In the genomic region with DNA sequence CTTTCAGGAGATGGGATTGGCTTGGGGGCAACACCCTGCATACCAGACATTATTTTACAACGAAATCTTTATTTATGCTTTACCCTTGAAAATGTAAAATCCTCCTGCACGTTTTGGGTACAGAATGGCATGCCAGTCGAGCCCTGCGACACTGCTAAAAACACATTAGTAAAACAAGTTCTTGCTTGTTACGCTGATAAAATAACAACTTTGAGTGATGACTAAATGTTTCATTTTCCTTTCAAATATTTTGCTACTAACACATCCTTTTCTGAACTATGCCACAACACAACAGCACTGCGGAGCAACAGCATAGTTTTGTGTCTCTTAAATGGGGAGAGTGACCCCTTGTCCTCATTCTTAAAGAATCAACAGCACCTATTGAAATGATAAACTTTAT, we compare ENCODE assay signal across 24 cellular contexts.
"Had no signal": no experiment of that assay in that cellular context is flagged by ENCODE, and none has a peak within 500 bp of the region (broad histone marks: within the 10 kb centered on the region; RNA-seq: fewer than 3 reads in every experiment).

No MANE protein-coding gene starts in this region.

- H3K9me3 Mint-ChIP-seq: stimulated activated naive B cell treated with anti-CD40 and anti-IgM and Interleukin-4, amounts not matched to agents 10 μg/mL and 1 μg/mL and 100 μg/mL, for 72 hours had no signal

- H3K4me3 ChIP-seq: adrenal gland, ascending aorta, colonic mucosa, left lung, ovary, prostate gland, vagina had no signal

- H3K36me3 Mint-ChIP-seq: activated naive CD4-positive, alpha-beta T cell treated with anti-CD3 and anti-CD28 coated beads, Interleukin-2, amount 50 U/mL, for 72 hours; stimulated activated naive B cell treated with anti-CD40 and anti-IgM and Interleukin-4, amounts not matched to agents 10 μg/mL and 1 μg/mL and 100 μg/mL, for 72 hours had no signal

- H3K27ac Mint-ChIP-seq: activated naive CD4-positive, alpha-beta T cell treated with anti-CD3 and anti-CD28 coated beads, Interleukin-2, amount 50 U/mL, for 72 hours; activated T-cell treated with anti-CD3 and anti-CD28 coated beads, Interleukin-2, amount 50 U/mL, for 24 hours; activated T-helper 17 cell treated with anti-CD3 and anti-CD28 coated beads, Interleukin-2, amount 50 U/mL, for 72 hours; natural killer cell treated with Interleukin-12 subunit alpha and Interleukin-12 subunit beta and Interleukin-15 and Interleukin-18, amount 100 ng/mL, for 72 hours; stimulated activated naive B cell treated with anti-CD40 and anti-IgM and Interleukin-4, amounts not matched to agents 10 μg/mL and 1 μg/mL and 100 μg/mL, for 72 hours; T-helper 2 cell treated with Interferon-gamma antibody and Interleukin-4, amounts not matched to agents 5 μg/mL and 100 μg/mL, for 36 hours had no signal

- H3K9me3 ChIP-seq: adrenal gland, ascending aorta, colonic mucosa, left lung, ovary, prostate gland, vagina had no signal

- H3K27me3 Mint-ChIP-seq: activated T-cell treated with anti-CD3 and anti-CD28 coated beads, Interleukin-2, amount 50 U/mL, for 24 hours; activated T-helper 17 cell treated with anti-CD3 and anti-CD28 coated beads, Interleukin-2, amount 50 U/mL, for 72 hours; central memory CD8-positive, alpha-beta T cell; natural killer cell treated with Interleukin-12 subunit alpha and Interleukin-12 subunit beta and Interleukin-15 and Interleukin-18, amount 100 ng/mL, for 72 hours had no signal

- H3K4me3 Mint-ChIP-seq: activated T-cell treated with anti-CD3 and anti-CD28 coated beads, Interleukin-2, amount 50 U/mL, for 24 hours; activated T-helper 17 cell treated with anti-CD3 and anti-CD28 coated beads, Interleukin-2, amount 50 U/mL, for 72 hours; central memory CD8-positive, alpha-beta T cell; natural killer cell treated with Interleukin-12 subunit alpha and Interleukin-12 subunit beta and Interleukin-15 and Interleukin-18, amount 100 ng/mL, for 72 hours; stimulated activated naive B cell treated with anti-CD40 and anti-IgM and Interleukin-4, amounts not matched to agents 10 μg/mL and 1 μg/mL and 100 μg/mL, for 72 hours; T-helper 2 cell treated with Interferon-gamma antibody and Interleukin-4, amounts not matched to agents 5 μg/mL and 100 μg/mL, for 36 hours had no signal

- H3K27ac ChIP-seq: adrenal gland, ascending aorta, colonic mucosa, left lung, ovary, prostate gland, vagina, VCaP had no signal

- H3K4me1 Mint-ChIP-seq: activated T-helper 17 cell treated with anti-CD3 and anti-CD28 coated beads, Interleukin-2, amount 50 U/mL, for 72 hours; central memory CD8-positive, alpha-beta T cell had no signal

- H3K27me3 ChIP-seq: adrenal gland, ascending aorta, colonic mucosa, left lung, ovary, vagina had no signal

- H3K4me1 ChIP-seq: adrenal gland, ascending aorta, colonic mucosa, left lung, prostate gland, vagina had no signal

- H3K36me3 ChIP-seq: adrenal gland, ascending aorta, colonic mucosa, left lung, ovary, prostate gland, vagina had no signal

- ATAC-seq: activated naive CD4-positive, alpha-beta T cell treated with anti-CD3 and anti-CD28 coated beads, Interleukin-2, amount 50 U/mL, for 72 hours; activated T-helper 17 cell treated with anti-CD3 and anti-CD28 coated beads, Interleukin-2, amount 50 U/mL, for 72 hours; left lung; natural killer cell treated with Interleukin-12 subunit alpha and Interleukin-12 subunit beta and Interleukin-15 and Interleukin-18, amount 100 ng/mL, for 72 hours; stimulated activated naive B cell treated with anti-CD40 and anti-IgM and Interleukin-4, amounts not matched to agents 10 μg/mL and 1 μg/mL and 100 μg/mL, for 72 hours had no signal

- DNase-seq: activated CD4-positive, alpha-beta T cell treated with anti-CD3 and anti-CD28 coated beads for 1 hour; activated CD8-positive, alpha-beta memory T cell treated with anti-CD3 and anti-CD28 coated beads for 24 hours; activated CD8-positive, alpha-beta memory T cell treated with anti-CD3 and anti-CD28 coated beads, Interleukin-2, amount 50 U/mL, for 4 hours; activated T-cell treated with anti-CD3 and anti-CD28 coated beads, Interleukin-2, amount 50 U/mL, for 24 hours; adrenal gland; colonic mucosa; foreskin melanocyte; hippocampal formation; kidney glomerular epithelial cell; left lung; ovary; stimulated activated CD4-positive, alpha-beta T cell treated with anti-CD3 and anti-CD28 coated beads, Interleukin-2, amount 100 ng/mL, for 48 hours; stimulated activated CD8-positive, alpha-beta memory T cell treated with anti-CD3 and anti-CD28 coated beads, Interleukin-4, amount 100 ng/mL, for 48 hours; stimulated activated naive B cell treated with anti-CD40 and anti-IgM and Interleukin-4, amounts not matched to agents 10 μg/mL and 1 μg/mL and 100 μg/mL, for 72 hours; trophoblast cell had no signal
